Comparison of ENCODE assay signal across 21 cellular contexts in genomic region chr16:11384184-11384955, GRCh38. TPM values are rescaled to one million over a fixed set of nuclear protein-coding genes. Genes with fewer than 3 reads are reported as not detected.
DNase-seq lines count a peak whose midpoint lies in the region; TF ChIP-seq lines count a peak whose summit lies in the region.
"Had no signal": no experiment of that assay in that cellular context is flagged by ENCODE, and none has a peak within 500 bp of the region (broad histone marks: within the 10 kb centered on the region; RNA-seq: fewer than 3 reads in every experiment).

No MANE protein-coding gene starts in this region.

- no peak overlapping the region for H4K91ac ChIP-seq in H9 (ENCODE audit: insufficient read length, low read depth, low read length)

- H2AK5ac ChIP-seq in H9 (ENCODE audit: insufficient read length, low read length): no peak overlapping the region

- no peaks in the 10 kb centered on the region for H3K4me1 ChIP-seq in H9 (ENCODE audit: insufficient read depth, low read length)

- H3K23me2 ChIP-seq in H9 (ENCODE audit: insufficient read length, low read depth, low read length, poor library complexity, severe bottlenecking): no peaks in the 10 kb centered on the region

- intact Hi-C loops in posterior vena cava (cut with DNase I): no loop called here
- intact Hi-C loops in activated naive CD4-positive, alpha-beta T cell treated with anti-CD3 and anti-CD28 coated beads for 36 hours (cut with micrococcal nuclease): no loop called here

- H3K27ac Mint-ChIP-seq in H9: peak overlapping the region in 2 of 3 experiments; percentile 34 to 44; a peak in 2 of 7 replicates
- no peak overlapping the region for H3K27ac Mint-ChIP-seq in activated naive CD4-positive, alpha-beta T cell treated with anti-CD3 and anti-CD28 coated beads for 36 hours

- no peak overlapping the region for H4K5ac ChIP-seq in H9 (ENCODE audit: insufficient read length, low read depth, low read length)

- H3K27me3 Mint-ChIP-seq in H9 (ENCODE audit: low read depth): peaks cover 8% of the 10 kb centered on the region
- H3K27me3 Mint-ChIP-seq in activated naive CD4-positive, alpha-beta T cell treated with anti-CD3 and anti-CD28 coated beads for 36 hours (ENCODE audit: low read depth): no peaks in the 10 kb centered on the region

- no peak overlapping the region for H2BK20ac ChIP-seq in H9 (ENCODE audit: low read depth, low read length, poor library complexity, severe bottlenecking)

- TF ChIP-seq CTCF in H9 (conservative IDR thresholded peaks at IDR 0.05): no peak

- H3K79me1 ChIP-seq in H9 (ENCODE audit: insufficient read depth, low read depth, low read length, poor library complexity, severe bottlenecking): no peaks in the 10 kb centered on the region

- H3K9me3 ChIP-seq in H9 (ENCODE audit: control insufficient read depth, low read depth, low read length): no peaks in the 10 kb centered on the region
- H3K9me3 ChIP-seq: SJSA1 had no signal

- H2AFZ ChIP-seq in H9 (ENCODE audit: low read length): no peak overlapping the region
- H2AFZ ChIP-seq: GM23248 had no signal

- H2BK120ac ChIP-seq in H9 (ENCODE audit: low read depth, low read length, poor library complexity, severe bottlenecking): no peak overlapping the region

- H3K27ac ChIP-seq in H9 (ENCODE audit: insufficient read length, low read depth, low read length): no peak overlapping the region
- H3K27ac ChIP-seq: GM23248, HL-60, SJSA1 had no signal

- H2BK5ac ChIP-seq in H9 (ENCODE audit: insufficient read length, low read length): no peak overlapping the region

- H2BK12ac ChIP-seq in H9 (ENCODE audit: insufficient read length, low read depth, low read length): no peak overlapping the region

- H3K27me3 ChIP-seq in H9 (ENCODE audit: insufficient read depth, low read length): no peaks in the 10 kb centered on the region
- H3K27me3 ChIP-seq: SJSA1 had no signal

- H3K56ac ChIP-seq in H9 (ENCODE audit: insufficient read length, low read depth, low read length): no peak overlapping the region

- H3K4me2 ChIP-seq in H9 (ENCODE audit: insufficient read depth, insufficient read length, low read length): no peak overlapping the region

- H3K79me2 ChIP-seq in H9 (ENCODE audit: insufficient read depth, low read length): no peaks in the 10 kb centered on the region

- DNase-seq in NCI-H510A treated with DMSO at 0.1 percent for 48 hours (lab: John Stamatoyannopoulos, UW) (peak; percentile 62), NCI-H510A (lab: John Stamatoyannopoulos, UW) (no peak), H9 (no peak), islet precursor cell (peak; percentile 53), posterior vena cava (ENCODE audit: low spot score) (peak; percentile 58), ecto neural progenitor cell (ENCODE audit: low spot score) (no peak), NCI-H82 treated with DMSO at 0.1 percent for 48 hours (lab: John Stamatoyannopoulos, UW; ENCODE audit: unreplicated experiment) (no peak)
- DNase-seq in activated naive CD4-positive, alpha-beta T cell treated with anti-CD3 and anti-CD28 coated beads for 36 hours: no peak
- DNase-seq: 8988T; GM23248; Karpas-422; NCI-H1092; NCI-H1417 treated with DMSO at 0.1 percent for 48 hours; NCI-H1694 treated with DMSO at 0.1 percent for 48 hours; NCI-H2081; NCI-H2227 treated with DMSO at 0.1 percent for 48 hours; NK-92 treated with Interleukin-12 subunit alpha and Interleukin-12 subunit beta, amount 100 ng/mL, for 24 hours; PC-3; Right ventricle myocardium superior had no signal

- no peak overlapping the region for H3K4me3 Mint-ChIP-seq in H9
- H3K4me3 Mint-ChIP-seq in activated naive CD4-positive, alpha-beta T cell treated with anti-CD3 and anti-CD28 coated beads for 36 hours: no peak overlapping the region

- H3K36me3 Mint-ChIP-seq in H9 (ENCODE audit: insufficient read depth in 1 of 3, low read depth in 3 of 3): no peaks in the 10 kb centered on the region; a peak in 2 of 7 replicates
- H3K36me3 Mint-ChIP-seq in activated naive CD4-positive, alpha-beta T cell treated with anti-CD3 and anti-CD28 coated beads for 36 hours (ENCODE audit: low read depth): no peaks in the 10 kb centered on the region

- no peak overlapping the region; the same call in 1 of the 2 replicates for H3K14ac ChIP-seq in H9 (ENCODE audit: insufficient read depth, low read length)

- no peak overlapping the region for H3K4ac ChIP-seq in H9 (ENCODE audit: low read depth, low read length)

- H3K23ac ChIP-seq in H9 (ENCODE audit: insufficient read length, low read depth, low read length): no peak overlapping the region

- peaks cover 17 to 21% of the 10 kb centered on the region in 2 experiments for H3K4me1 Mint-ChIP-seq in H9
- H3K4me1 Mint-ChIP-seq in activated naive CD4-positive, alpha-beta T cell treated with anti-CD3 and anti-CD28 coated beads for 36 hours (ENCODE audit: low read depth): peaks cover 4% of the 10 kb centered on the region

- H2BK15ac ChIP-seq in H9 (ENCODE audit: low read depth, low read length): no peak overlapping the region

- H4K8ac ChIP-seq in H9 (replicated peaks; ENCODE audit: insufficient read length, low read depth, low read length): no peak overlapping the region

- no CpG with 5 or more reads among the region's 25 CpGs for WGBS in H9 (ENCODE audit: extremely low coverage, insufficient read length, low lambda C conversion rate)

- H3T11ph ChIP-seq in H9 (ENCODE audit: low read length): no peak overlapping the region

- H3K18ac ChIP-seq in H9 (ENCODE audit: insufficient read length, low read depth, low read length): no peak overlapping the region

- H3K9ac ChIP-seq in H9 (ENCODE audit: extremely low read depth, insufficient read length, low read length): no peak overlapping the region
- H3K9ac ChIP-seq: GM23248 had no signal

- H3K9me3 Mint-ChIP-seq in H9: no peaks in the 10 kb centered on the region
- H3K9me3 Mint-ChIP-seq in activated naive CD4-positive, alpha-beta T cell treated with anti-CD3 and anti-CD28 coated beads for 36 hours: no peaks in the 10 kb centered on the region

- CTCF ChIA-PET in activated naive CD4-positive, alpha-beta T cell treated with anti-CD3 and anti-CD28 coated beads for 36 hours (lab: Charles Lee): interaction anchor here (0.6 to 3.9 kb wide), 3 partner anchors 12 to 412 kb away, joined by 3 to 17 read pairs (median 14); no protein-coding TSS in a partner anchor

- H4K20me1 ChIP-seq in H9 (ENCODE audit: control insufficient read depth, insufficient read depth, insufficient read length): no peaks in the 10 kb centered on the region

RNA-seq across cellular contexts. Expression of gene RMI2, which starts 39.1 kb away (rescaled TPM):
- total RNA-seq in H9 (2021) (55.7 and 57.6 TPM in 2 replicates), posterior vena cava (1 to 10 TPM in 1 of 2 donors, under 1 TPM in 1; 0.67 to 1.4 TPM)
- total RNA-seq in activated naive CD4-positive, alpha-beta T cell treated with anti-CD3 and anti-CD28 coated beads for 36 hours: 10 to 100 TPM; 82.8 to 86.2 TPM

Comparison
In these comparisons a context has a peak if more than half of its experiments do, and no peak if none do; other contexts are left out.
1. DNase-seq: peak in NCI-H510A treated with DMSO at 0.1 percent for 48 hours (single experiment), islet precursor cell (single experiment) and posterior vena cava (single experiment); none in NCI-H510A (single experiment), H9 (single experiment), ecto neural progenitor cell (single experiment), NCI-H82 treated with DMSO at 0.1 percent for 48 hours (single experiment) and activated naive CD4-positive, alpha-beta T cell treated with anti-CD3 and anti-CD28 coated beads for 36 hours (single experiment).
2. RNA of gene RMI2, which starts 39.1 kb away (total RNA-seq): 82.8 to 86.2 TPM in activated naive CD4-positive, alpha-beta T cell treated with anti-CD3 and anti-CD28 coated beads for 36 hours and 55.7 to 57.6 TPM in H9; 0.67 to 1.4 TPM in posterior vena cava; every median in the first group is over 10 times any median in the second.